14 cellular contexts compared by ENCODE assay signal in genomic region chr2:159144776-159145614, GRCh38.
A peak's percentile ranks its signal among the peaks of the same experiment; 100 is the strongest.
DNase-seq lines count a peak whose midpoint lies in the region; ATAC-seq and TF ChIP-seq lines count a peak whose summit lies in the region.
"Had no signal": no experiment of that assay in that cellular context is flagged by ENCODE, and none has a peak within 500 bp of the region (broad histone marks: within the 10 kb centered on the region; RNA-seq: fewer than 3 reads in every experiment).

No MANE protein-coding gene starts in this region.

- DNase-seq in endothelial cell (ENCODE audit: low spot score) = no peak
- no peak for DNase-seq in H4 (ENCODE audit: low spot score)
- DNase-seq in DMS53 treated with DMSO at 0.1 percent for 48 hours (lab: John Stamatoyannopoulos, UW; ENCODE audit: unreplicated experiment) = no peak
- DNase-seq in NCI-H510A treated with DMSO at 0.1 percent for 48 hours (lab: John Stamatoyannopoulos, UW) = no peak
- DNase-seq: CD4-positive, CD25-positive, alpha-beta regulatory T cell; foreskin melanocyte; T-helper 17 cell; uterus had no signal

- peak overlapping the region; percentile 16 for H3K27ac Mint-ChIP-seq in endothelial cell (ENCODE audit: unreplicated experiment)
- H3K27ac Mint-ChIP-seq: dendritic cell treated with granulocyte-macrophage colony-stimulating factor and Interleukin-4, amounts not matched to agents 40 ng/mL and 50 ng/mL, for 4 days; T-helper 17 cell had no signal

- peaks cover 4% of the 10 kb centered on the region for H3K27me3 Mint-ChIP-seq in endothelial cell (ENCODE audit: unreplicated experiment)
- H3K27me3 Mint-ChIP-seq: dendritic cell treated with granulocyte-macrophage colony-stimulating factor and Interleukin-4, amounts not matched to agents 40 ng/mL and 50 ng/mL, for 4 days had no signal

- peak; percentile 61 for ATAC-seq in GM18511 (IDR thresholded peaks at IDR 0.05; ENCODE audit: unreplicated experiment)
- ATAC-seq in GM21381 (IDR thresholded peaks at IDR 0.05; ENCODE audit: unreplicated experiment) = peak; percentile 86
- peak; percentile 75 for ATAC-seq in HG03159 (IDR thresholded peaks at IDR 0.05; ENCODE audit: unreplicated experiment)
- no peak for ATAC-seq in HG03571 (IDR thresholded peaks at IDR 0.05; ENCODE audit: unreplicated experiment)
- ATAC-seq: T-helper 17 cell had no signal

- peaks cover 10% of the 10 kb centered on the region for H3K36me3 Mint-ChIP-seq in endothelial cell (ENCODE audit: low read depth, unreplicated experiment)
- H3K36me3 Mint-ChIP-seq: CD4-positive, CD25-positive, alpha-beta regulatory T cell had no signal

- peak overlapping the region; percentile 8 for H3K4me3 Mint-ChIP-seq in endothelial cell (ENCODE audit: unreplicated experiment)
- H3K4me3 Mint-ChIP-seq: CD4-positive, CD25-positive, alpha-beta regulatory T cell; dendritic cell treated with granulocyte-macrophage colony-stimulating factor and Interleukin-4, amounts not matched to agents 40 ng/mL and 50 ng/mL, for 4 days; neural crest cell; T-helper 17 cell had no signal

- TF ChIP-seq CTCF in endothelial cell (IDR thresholded peaks at IDR 0.05; ENCODE audit: unreplicated experiment) = no peak

- H3K4me1 Mint-ChIP-seq in endothelial cell (ENCODE audit: unreplicated experiment) = peaks cover 50% of the 10 kb centered on the region

- no peaks in the 10 kb centered on the region for H3K9me3 Mint-ChIP-seq in endothelial cell (ENCODE audit: unreplicated experiment)
- H3K9me3 Mint-ChIP-seq: CD4-positive, CD25-positive, alpha-beta regulatory T cell; dendritic cell treated with granulocyte-macrophage colony-stimulating factor and Interleukin-4, amounts not matched to agents 40 ng/mL and 50 ng/mL, for 4 days; neural crest cell had no signal
